Comparison of ENCODE assay signal across 1 cellular context in the genomic region with DNA sequence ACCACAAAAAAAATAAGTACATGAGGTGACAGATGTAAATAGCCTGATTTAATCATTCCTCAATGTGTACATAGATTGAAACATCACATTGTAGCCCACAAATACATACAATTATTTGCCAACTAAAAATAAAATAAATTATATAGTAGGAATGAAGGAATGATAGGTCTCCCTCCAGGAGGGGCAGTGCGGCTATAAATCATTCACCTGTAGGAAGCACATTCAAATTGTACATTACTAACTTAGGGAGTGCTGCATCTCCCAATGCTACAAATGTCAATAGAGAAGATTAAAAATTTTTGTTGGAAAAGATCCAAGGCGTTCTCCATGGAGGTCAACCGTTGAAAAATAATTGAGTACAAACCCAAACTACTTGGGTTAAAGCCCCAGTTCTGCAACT.
TF ChIP-seq lines count a peak whose summit lies in the region.

No MANE protein-coding gene starts in this region.

TF ChIP-seq in endothelial cell of umbilical vein, 7 proteins besides CTCF, POLR2A, EP300 and RAD21 (continued from another document):
- no peak for TF ChIP-seq MAX (IDR thresholded peaks at IDR 0.05; ENCODE audit: insufficient read depth, insufficient read length)
- no peak for TF ChIP-seq FOS (IDR thresholded peaks at IDR 0.05; ENCODE audit: borderline replicate concordance, insufficient read depth, low read length)
- TF ChIP-seq POLR2AphosphoS5 (IDR thresholded peaks at IDR 0.05; ENCODE audit: insufficient read depth, low read depth, low read length): no peak
